Comparison of ENCODE assay signal across 38 cellular contexts in genomic region chr11:112211556-112211955, GRCh38. TPM values are rescaled to one million over a fixed set of nuclear protein-coding genes. Genes with fewer than 3 reads are reported as not detected.
DNase-seq lines count a peak whose midpoint lies in the region; ATAC-seq, FAIRE-seq and TF ChIP-seq lines count a peak whose summit lies in the region.
"Had no signal": no experiment of that assay in that cellular context is flagged by ENCODE, and none has a peak within 500 bp of the region (broad histone marks: within the 10 kb centered on the region; RNA-seq: fewer than 3 reads in every experiment).

No MANE protein-coding gene starts in this region.

- H3K27me3 ChIP-seq in Loucy (ENCODE audit: insufficient read depth, low read length, poor library complexity, severe bottlenecking): no peaks in the 10 kb centered on the region
- H3K27me3 ChIP-seq in hepatocyte: no peaks in the 10 kb centered on the region
- no peaks in the 10 kb centered on the region for H3K27me3 ChIP-seq in dorsolateral prefrontal cortex
- H3K27me3 ChIP-seq: BLaER1, heart right ventricle, pancreas, Peyer's patch, right atrium auricular region had no signal

- H3K4me2 ChIP-seq in Loucy (ENCODE audit: low read depth, low read length, poor library complexity, severe bottlenecking) (peak overlapping the region; percentile 60), hepatocyte (no peak overlapping the region)
- H3K4me2 ChIP-seq: BLaER1 had no signal

- peak overlapping the region; percentile 46 for H3K27ac ChIP-seq in hepatocyte
- H3K27ac ChIP-seq in dorsolateral prefrontal cortex: no peak overlapping the region
- H3K27ac ChIP-seq: BLaER1, heart right ventricle, pancreas, Peyer's patch, right atrium auricular region, WERI-Rb-1 had no signal

- no peaks in the 10 kb centered on the region for H3K79me2 ChIP-seq in Loucy (ENCODE audit: insufficient read depth, low read length)
- H3K79me2 ChIP-seq in hepatocyte: no peaks in the 10 kb centered on the region

- 67% methylated on average over 2 of the region's 2 CpGs for WGBS in hepatocyte (ENCODE audit: low lambda C conversion rate, missing lambda C conversion rate)

- no peaks in the 10 kb centered on the region for H3K9me2 ChIP-seq in Loucy (replicated peaks; ENCODE audit: low read depth, low read length)
- no peaks in the 10 kb centered on the region for H3K9me2 ChIP-seq in hepatocyte (replicated peaks; ENCODE audit: insufficient read depth)

- no peaks in the 10 kb centered on the region for H4K20me1 ChIP-seq in Loucy (ENCODE audit: insufficient read depth, low read length, poor library complexity, severe bottlenecking)
- H4K20me1 ChIP-seq in hepatocyte (ENCODE audit: insufficient read depth, poor library complexity, severe bottlenecking): no peaks in the 10 kb centered on the region
- H4K20me1 ChIP-seq: BLaER1 had no signal

- DNase-seq in activated naive CD4-positive, alpha-beta T cell treated with Interleukin-2 at 50 U/mL for 16 hours: peak; percentile 15
- no peak for DNase-seq in activated naive CD4-positive, alpha-beta T cell treated with anti-CD3 and anti-CD28 coated beads, Interleukin-2, amount 10 ng/mL, durations not matched to agents 7 days and 5 days
- no peak for DNase-seq in GM19239 (ENCODE audit: insufficient read length, low spot score)
- no peak for DNase-seq in hepatocyte (ENCODE audit: low spot score)
- no peak for DNase-seq in dorsolateral prefrontal cortex
- no peak for DNase-seq in EL
- DNase-seq: activated CD4-positive, alpha-beta memory T cell treated with anti-CD3 and anti-CD28 coated beads, Interleukin-2, amount 10 ng/mL, durations not matched to agents 7 days and 5 days; activated CD8-positive, alpha-beta memory T cell treated with anti-CD3 and anti-CD28 coated beads, Interleukin-2, amount 50 U/mL, for 48 hours; activated gamma-delta T cell treated with Interleukin-2 at 50 U/mL for 16 hours; anterior cingulate cortex; DMS153; effector memory CD4-positive, alpha-beta T cell; foreskin melanocyte; H9; heart right ventricle; KBM-7; MV-4-11; NCI-H510A; pancreas; Peyer's patch; SIG-M5; stimulated activated CD4-positive, alpha-beta T cell treated with anti-CD3 and anti-CD28 coated beads, Interleukin-4, amount 100 ng/mL, for 1 hour; SW 1271; T1000; WERI-Rb-1 had no signal

- H3K4me1 ChIP-seq in Loucy (ENCODE audit: insufficient read depth, low read length, poor library complexity, severe bottlenecking) (peaks cover 16% of the 10 kb centered on the region), hepatocyte (ENCODE audit: insufficient read depth) (peaks cover 3% of the 10 kb centered on the region)
- H3K4me1 ChIP-seq: BLaER1, pancreas, Peyer's patch had no signal

- no peak overlapping the region for H3K9ac ChIP-seq in Loucy (ENCODE audit: low read depth, low read length, poor library complexity, severe bottlenecking)
- H3K9ac ChIP-seq: BLaER1 had no signal

- no peaks in the 10 kb centered on the region for H3K36me3 ChIP-seq in Loucy (ENCODE audit: insufficient read depth, low read length)
- H3K36me3 ChIP-seq in hepatocyte (replicated peaks; ENCODE audit: insufficient read depth, low read depth): no peaks in the 10 kb centered on the region
- H3K36me3 ChIP-seq: BLaER1, pancreas, Peyer's patch, WERI-Rb-1 had no signal

- H2AFZ ChIP-seq in Loucy (ENCODE audit: low read length) (no peak overlapping the region), hepatocyte (no peak overlapping the region)

- peak; percentile 45 for FAIRE-seq in GM19239 (lab: Jason Lieb, UNC)
- FAIRE-seq: colon, pancreas had no signal

- no peaks in the 10 kb centered on the region for H3K9me3 Mint-ChIP-seq in activated naive CD4-positive, alpha-beta T cell treated with anti-CD3 and anti-CD28 coated beads, Interleukin-2, amount 10 ng/mL, durations not matched to agents 7 days and 5 days
- H3K9me3 Mint-ChIP-seq: activated CD4-positive, alpha-beta memory T cell treated with anti-CD3 and anti-CD28 coated beads, Interleukin-2, amount 10 ng/mL, durations not matched to agents 7 days and 5 days; neural crest cell; stimulated activated memory B cell treated with anti-CD40 and anti-IgM and Interleukin-4, amounts not matched to agents 10 μg/mL and 1 μg/mL and 100 μg/mL, for 72 hours had no signal

- no peak overlapping the region for H3K4me3 Mint-ChIP-seq in activated naive CD4-positive, alpha-beta T cell treated with anti-CD3 and anti-CD28 coated beads, Interleukin-2, amount 10 ng/mL, durations not matched to agents 7 days and 5 days
- H3K4me3 Mint-ChIP-seq: activated CD4-positive, alpha-beta memory T cell treated with anti-CD3 and anti-CD28 coated beads, Interleukin-2, amount 10 ng/mL, durations not matched to agents 7 days and 5 days; H9; neural crest cell; stimulated activated memory B cell treated with anti-CD40 and anti-IgM and Interleukin-4, amounts not matched to agents 10 μg/mL and 1 μg/mL and 100 μg/mL, for 72 hours had no signal

- TF ChIP-seq CTCF in Loucy (conservative IDR thresholded peaks at IDR 0.05; ENCODE audit: low read length) (no peak), hepatocyte (IDR thresholded peaks at IDR 0.05; ENCODE audit: poor library complexity) (no peak), dorsolateral prefrontal cortex (IDR thresholded peaks at IDR 0.05 in 54 of 56, conservative IDR thresholded peaks at IDR 0.05 in 2 of 56; ENCODE audit: low read depth in 1 of 56, partially characterized antibody in 56 of 56) (no peak)

- no peak for ATAC-seq in HG02938 (IDR thresholded peaks at IDR 0.05; ENCODE audit: unreplicated experiment)
- ATAC-seq: heart right ventricle; pancreas; stimulated activated memory B cell treated with anti-CD40 and anti-IgM and Interleukin-4, amounts not matched to agents 10 μg/mL and 1 μg/mL and 100 μg/mL, for 72 hours had no signal

- H3K36me3 Mint-ChIP-seq in activated naive CD4-positive, alpha-beta T cell treated with anti-CD3 and anti-CD28 coated beads, Interleukin-2, amount 10 ng/mL, durations not matched to agents 7 days and 5 days: no peaks in the 10 kb centered on the region
- H3K36me3 Mint-ChIP-seq: stimulated activated memory B cell treated with anti-CD40 and anti-IgM and Interleukin-4, amounts not matched to agents 10 μg/mL and 1 μg/mL and 100 μg/mL, for 72 hours had no signal

- H3K27me3 Mint-ChIP-seq in activated naive CD4-positive, alpha-beta T cell treated with anti-CD3 and anti-CD28 coated beads, Interleukin-2, amount 10 ng/mL, durations not matched to agents 7 days and 5 days: peaks cover 8% of the 10 kb centered on the region
- H3K27me3 Mint-ChIP-seq: stimulated activated memory B cell treated with anti-CD40 and anti-IgM and Interleukin-4, amounts not matched to agents 10 μg/mL and 1 μg/mL and 100 μg/mL, for 72 hours had no signal

- H3K4me3 ChIP-seq in Loucy (ENCODE audit: low read length, poor library complexity, severe bottlenecking): no peak overlapping the region
- H3K4me3 ChIP-seq in hepatocyte: no peak overlapping the region
- no peak overlapping the region for H3K4me3 ChIP-seq in dorsolateral prefrontal cortex
- H3K4me3 ChIP-seq: BLaER1, heart right ventricle, pancreas, Peyer's patch, right atrium auricular region had no signal

- CTCF ChIA-PET in activated naive CD4-positive, alpha-beta T cell treated with anti-CD3 and anti-CD28 coated beads, Interleukin-2, amount 10 ng/mL, durations not matched to agents 7 days and 5 days (lab: Charles Lee): interaction anchor here (0.6 kb wide), 1 partner anchor 126 kb away, joined by 5 read pairs; no protein-coding TSS in a partner anchor

- no peaks in the 10 kb centered on the region for H3K4me1 Mint-ChIP-seq in activated naive CD4-positive, alpha-beta T cell treated with anti-CD3 and anti-CD28 coated beads, Interleukin-2, amount 10 ng/mL, durations not matched to agents 7 days and 5 days
- H3K4me1 Mint-ChIP-seq: activated CD4-positive, alpha-beta memory T cell treated with anti-CD3 and anti-CD28 coated beads, Interleukin-2, amount 10 ng/mL, durations not matched to agents 7 days and 5 days; H9; neural crest cell; stimulated activated memory B cell treated with anti-CD40 and anti-IgM and Interleukin-4, amounts not matched to agents 10 μg/mL and 1 μg/mL and 100 μg/mL, for 72 hours had no signal

- intact Hi-C loops in dorsolateral prefrontal cortex (cut with DNase I): no loop called here

- H3F3A ChIP-seq in Loucy (ENCODE audit: low read depth): no peaks in the 10 kb centered on the region

- H3K27ac Mint-ChIP-seq in activated naive CD4-positive, alpha-beta T cell treated with anti-CD3 and anti-CD28 coated beads, Interleukin-2, amount 10 ng/mL, durations not matched to agents 7 days and 5 days: no peak overlapping the region
- H3K27ac Mint-ChIP-seq: activated CD4-positive, alpha-beta memory T cell treated with anti-CD3 and anti-CD28 coated beads, Interleukin-2, amount 10 ng/mL, durations not matched to agents 7 days and 5 days; H9; stimulated activated memory B cell treated with anti-CD40 and anti-IgM and Interleukin-4, amounts not matched to agents 10 μg/mL and 1 μg/mL and 100 μg/mL, for 72 hours had no signal

- H3K9me3 ChIP-seq in Loucy (ENCODE audit: insufficient read depth, low read depth, low read length): no peaks in the 10 kb centered on the region
- H3K9me3 ChIP-seq in hepatocyte (ENCODE audit: low read depth): no peaks in the 10 kb centered on the region
- H3K9me3 ChIP-seq: BLaER1, heart right ventricle, pancreas, Peyer's patch, right atrium auricular region had no signal

RNA-seq across cellular contexts. Expression of gene PTS, which starts 14.7 kb away (rescaled TPM):
- 37.5 and 44.3 TPM in 2 replicates for total RNA-seq in hepatocyte
- 81.7 and 84.6 TPM in 2 replicates for polyA plus RNA-seq in hepatocyte
- 10 to 100 TPM; 20.4 to 52.7 (median 39.5) TPM for total RNA-seq in dorsolateral prefrontal cortex

RNA-seq across cellular contexts. Expression of gene BCO2, which starts 36.2 kb away (rescaled TPM):
- 23.9 and 30.8 TPM in 2 replicates for total RNA-seq in hepatocyte
- polyA plus RNA-seq in hepatocyte: 39.1 and 64.5 TPM in 2 replicates
- total RNA-seq in dorsolateral prefrontal cortex: 10 to 100 TPM; 14.1 to 49.0 (median 26.6) TPM

RNA-seq across cellular contexts. Expression of gene TEX12, which starts 44.4 kb away (rescaled TPM):
- 0.50 and 4.4 TPM in 2 replicates for total RNA-seq in hepatocyte
- not detected in 2 replicates for polyA plus RNA-seq in hepatocyte
- 1 to 10 TPM in 19 of 120 experiments, under 1 TPM in 46, not detected in 55; 0.41 to 1.7 (median 0.86) TPM for total RNA-seq in dorsolateral prefrontal cortex
- total RNA-seq: HT1080, lung microvascular endothelial cell, neural crest cell, pancreas, right atrium auricular region had no signal

RNA-seq across cellular contexts. Expression of gene IL18, which starts 47.7 kb away (rescaled TPM):
- total RNA-seq in hepatocyte (9.4 and 10.3 TPM in 2 replicates), dorsolateral prefrontal cortex (10 to 100 TPM in 10 of 120 experiments, 1 to 10 TPM in 110; 1.1 to 18.1 (median 4.8) TPM)
- 5.1 and 7.0 TPM in 2 replicates for polyA plus RNA-seq in hepatocyte
- total RNA-seq: activated CD4-positive, alpha-beta memory T cell treated with anti-CD3 and anti-CD28 coated beads, Interleukin-2, amount 10 ng/mL, durations not matched to agents 7 days and 5 days; lung microvascular endothelial cell; neural crest cell had no signal

RNA-seq across cellular contexts. Expression of gene PLET1, which starts 49.1 kb away (rescaled TPM):
- total RNA-seq in hepatocyte: not detected in 2 replicates
- polyA plus RNA-seq in hepatocyte: 0.34 TPM in 1 of 2 replicates, not detected in the other
- total RNA-seq in dorsolateral prefrontal cortex: not detected
- total RNA-seq: activated CD4-positive, alpha-beta memory T cell treated with anti-CD3 and anti-CD28 coated beads, Interleukin-2, amount 10 ng/mL, durations not matched to agents 7 days and 5 days; esophagus mucosa; H9; heart right ventricle; HT1080; lung microvascular endothelial cell; neural crest cell; pancreas; Peyer's patch; right atrium auricular region; temporal lobe; urinary bladder had no signal
- polyA plus RNA-seq: AG04450, heart right ventricle, pancreas, urinary bladder had no signal
